Comparison of ENCODE assay signal across 1 cellular context in genomic region chr16:96935-97381, GRCh38.
TF ChIP-seq lines count a peak whose summit lies in the region.

No MANE protein-coding gene starts in this region.

TF ChIP-seq in PFSK-1, 5 proteins besides CTCF, POLR2A, EP300 and RAD21:
- TF ChIP-seq REST (IDR thresholded peaks at IDR 0.05; ENCODE audit: insufficient read depth in 1 of 2, low read depth in 2 of 2, low read length in 2 of 2) (no peak), FOXP2 (optimal IDR thresholded peaks at IDR 0.05; ENCODE audit: borderline replicate concordance, extremely low read depth, extremely low read length, insufficient read depth) (peak; percentile 68), SIN3A (IDR thresholded peaks at IDR 0.05; ENCODE audit: borderline replicate concordance, insufficient read depth, low read length) (0 out of 2 replicates have a peak, but pooled peaks have one; percentile 59)
